ENCODE assay signal across 7 cellular contexts in genomic region chr10:133160813-133161471, GRCh38. TPM values are rescaled to one million over a fixed set of nuclear protein-coding genes. Genes with fewer than 3 reads are reported as not detected.
DNase-seq lines count a peak whose midpoint lies in the region; ATAC-seq and TF ChIP-seq lines count a peak whose summit lies in the region.

No MANE protein-coding gene starts in this region.

- no peaks in the 10 kb centered on the region for H3K9me3 ChIP-seq in HUES6 (ENCODE audit: control insufficient read depth, insufficient read depth, low read depth, low read length)
- H3K9me3 ChIP-seq in right lobe of liver, result no peaks in the 10 kb centered on the region
- H3K9me3 ChIP-seq in stomach, result no peaks in the 10 kb centered on the region

- DNase-seq in brain microvascular endothelial cell, result no peak
- peak; percentile 23 to 52 (median 49) for DNase-seq in right lobe of liver
- no peak for DNase-seq in stomach
- no peak for DNase-seq in SHP77 (lab: John Stamatoyannopoulos, UW)
- DNase-seq in iPS-NIHi7 (ENCODE audit: extremely low spot score), result no peak
- DNase-seq in epidermal melanocyte (ENCODE audit: insufficient read length, low spot score), result no peak

- TF ChIP-seq CTCF in brain microvascular endothelial cell (IDR thresholded peaks at IDR 0.05; ENCODE audit: low read depth, low read length, missing control alignments) (no peak), right lobe of liver (IDR thresholded peaks at IDR 0.05) (no peak), stomach (IDR thresholded peaks at IDR 0.05) (no peak)

- 11% methylated on average over 7 of the region's 29 CpGs for WGBS in right lobe of liver (ENCODE audit: insufficient coverage, low coverage, low lambda C conversion rate, missing lambda C conversion rate)
- 2 to 5% (median 3%) methylated on average over 6 to 29 of the region's 29 CpGs for WGBS in stomach, 5 donors

- TF ChIP-seq EP300 in stomach (IDR thresholded peaks at IDR 0.05), result no peak

- H3K36me3 ChIP-seq in HUES6 (ENCODE audit: control insufficient read depth, insufficient read depth, low read length) (peaks cover 10% of the 10 kb centered on the region), brain microvascular endothelial cell (replicated peaks) (no peaks in the 10 kb centered on the region), right lobe of liver (no peaks in the 10 kb centered on the region), stomach (no peaks in the 10 kb centered on the region)

- intact Hi-C loops in right lobe of liver (cut with DNase I), result no loop called here
- intact Hi-C loops in stomach (cut with DNase I; ENCODE audit: low total_unique reads), result no loop called here

- peaks cover 9% of the 10 kb centered on the region; the same call in 1 of the 2 replicates for H3K27me3 ChIP-seq in HUES6 (ENCODE audit: control insufficient read depth, insufficient read depth, low read length)
- peaks cover 25% of the 10 kb centered on the region for H3K27me3 ChIP-seq in brain microvascular endothelial cell (replicated peaks)
- no peaks in the 10 kb centered on the region for H3K27me3 ChIP-seq in right lobe of liver
- peaks cover 3 to 81% (median 40%) of the 10 kb centered on the region in 3 donors for H3K27me3 ChIP-seq in stomach

- TF ChIP-seq POLR2A in right lobe of liver (IDR thresholded peaks at IDR 0.05) (no peak), stomach (IDR thresholded peaks at IDR 0.05) (no peak)

- H3K9ac ChIP-seq in HUES6 (ENCODE audit: low read length), result peak overlapping the region; percentile 42

- H3K27ac ChIP-seq in HUES6 (ENCODE audit: low read depth, low read length), result no peak overlapping the region
- no peak overlapping the region for H3K27ac ChIP-seq in brain microvascular endothelial cell
- no peak overlapping the region for H3K27ac ChIP-seq in right lobe of liver
- H3K27ac ChIP-seq in stomach, result no peak overlapping the region

- in situ Hi-C loops in brain microvascular endothelial cell (cut with HindIII; ENCODE audit: low pct_ligation_motif_present, low sequenced_read_pairs), result no loop called here

- H3K4me1 ChIP-seq in HUES6 (ENCODE audit: control insufficient read depth, insufficient read depth, low read length) (peaks cover 43% of the 10 kb centered on the region), right lobe of liver (peaks cover 0 to 34% (median 11%) of the 10 kb centered on the region in 4 donors), stomach (peaks cover 13 to 26% (median 24%) of the 10 kb centered on the region in 4 donors)

- H3K4me3 ChIP-seq in HUES6 (ENCODE audit: low read depth, low read length), result peak overlapping the region; percentile 75
- peak overlapping the region; percentile 20 for H3K4me3 ChIP-seq in brain microvascular endothelial cell (ENCODE audit: low read depth, low read length)
- H3K4me3 ChIP-seq in right lobe of liver, result peak overlapping the region; percentile 40 to 57 (median 47)
- H3K4me3 ChIP-seq in stomach, result peak overlapping the region; percentile 56 to 65 (median 60)

- ATAC-seq in right lobe of liver, result no peak

RNA-seq across cellular contexts. Expression of gene KNDC1, which starts 0.9 kb away (rescaled TPM):
- 10 to 100 TPM in 2 of 6 experiments, 1 to 10 TPM in 3, under 1 TPM in 1; 0.54 to 11.6 (median 8.2) TPM for total RNA-seq in right lobe of liver
- total RNA-seq in stomach, result 1 to 10 TPM in 2 of 5 donors, under 1 TPM in 2, not detected in 1; 0.55 to 1.7 (median 0.80) TPM
- polyA plus RNA-seq in stomach, result under 1 TPM; 0.05 to 1.00 (median 0.46) TPM

Comparison
In these comparisons a context has a peak if more than half of its experiments do, and no peak if none do; other contexts are left out.
1. H3K4me3 ChIP-seq: peak in every context shown above with its lines; median percentile 75 in HUES6; 60 in stomach; 47 in right lobe of liver; 20 in brain microvascular endothelial cell.
2. DNase-seq: peak in right lobe of liver (3 of 3); none in brain microvascular endothelial cell (single experiment), stomach (single experiment), SHP77 (0 of 2), iPS-NIHi7 (single experiment) and epidermal melanocyte (single experiment).